Comparison of ENCODE assay signal across 1 cellular context in the genomic region with DNA sequence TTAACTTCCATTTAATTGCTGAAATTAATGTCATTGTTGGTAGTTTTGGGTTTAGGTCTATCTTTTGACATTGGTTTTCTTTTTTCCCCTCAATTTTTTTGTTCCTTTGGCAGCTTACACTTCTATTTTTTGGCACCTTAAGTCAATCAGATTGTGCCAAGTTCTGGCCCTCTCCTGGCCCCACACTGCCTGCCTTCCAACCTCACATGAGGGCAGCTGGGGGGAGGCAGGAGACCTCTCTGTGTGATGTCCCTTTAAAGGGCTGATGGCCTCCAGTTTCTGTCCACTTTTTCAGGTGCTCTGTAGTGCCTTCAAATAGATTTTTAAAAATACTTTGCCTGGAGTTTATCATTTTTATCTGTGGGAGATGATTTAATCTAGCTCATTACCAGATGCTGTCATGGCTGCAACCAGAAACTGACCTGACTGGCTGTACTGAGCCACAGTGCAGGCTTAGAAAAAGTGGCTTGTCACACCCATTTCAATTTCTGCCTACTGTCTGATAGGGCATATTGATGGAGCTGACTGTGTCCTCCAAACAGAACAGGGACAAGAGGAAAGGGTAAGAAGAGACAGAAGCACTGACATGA.
TF ChIP-seq lines count a peak whose summit lies in the region.

No MANE protein-coding gene starts in this region.

TF ChIP-seq in WTC11, 78 proteins besides CTCF, POLR2A, EP300 and RAD21 (continued from another document):
- no peak for TF ChIP-seq ZNF138 (CRISPR knock-in tag; conservative IDR thresholded peaks at IDR 0.05)
- TF ChIP-seq ATF6 (CRISPR knock-in tag; IDR thresholded peaks at IDR 0.05): no peak
- TF ChIP-seq, protein P1, sequence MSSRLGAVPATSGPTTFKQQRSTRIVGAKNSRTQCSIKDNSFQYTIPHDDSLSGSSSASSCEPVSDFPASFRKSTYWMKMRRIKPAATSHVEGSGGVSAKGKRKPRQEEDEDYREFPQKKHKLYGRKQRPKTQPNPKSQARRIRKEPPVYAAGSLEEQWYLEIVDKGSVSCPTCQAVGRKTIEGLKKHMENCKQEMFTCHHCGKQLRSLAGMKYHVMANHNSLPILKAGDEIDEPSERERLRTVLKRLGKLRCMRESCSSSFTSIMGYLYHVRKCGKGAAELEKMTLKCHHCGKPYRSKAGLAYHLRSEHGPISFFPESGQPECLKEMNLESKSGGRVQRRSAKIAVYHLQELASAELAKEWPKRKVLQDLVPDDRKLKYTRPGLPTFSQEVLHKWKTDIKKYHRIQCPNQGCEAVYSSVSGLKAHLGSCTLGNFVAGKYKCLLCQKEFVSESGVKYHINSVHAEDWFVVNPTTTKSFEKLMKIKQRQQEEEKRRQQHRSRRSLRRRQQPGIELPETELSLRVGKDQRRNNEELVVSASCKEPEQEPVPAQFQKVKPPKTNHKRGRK (CRISPR knock-in tag; IDR thresholded peaks at IDR 0.05; ENCODE audit: borderline replicate concordance): no peak
- no peak for TF ChIP-seq HMGA2 (CRISPR knock-in tag; IDR thresholded peaks at IDR 0.05)
- no peak for TF ChIP-seq GRHL2 (CRISPR knock-in tag; IDR thresholded peaks at IDR 0.05; ENCODE audit: insufficient replicate concordance, severe bottlenecking)
- no peak for TF ChIP-seq GTF2I (CRISPR knock-in tag; conservative IDR thresholded peaks at IDR 0.05)
